ENCODE assay signal across 23 cellular contexts in genomic region chr2:176763111-176763510, GRCh38.
DNase-seq lines count a peak whose midpoint lies in the region; FAIRE-seq and TF ChIP-seq lines count a peak whose summit lies in the region.
"Had no signal": no experiment of that assay in that cellular context is flagged by ENCODE, and none has a peak within 500 bp of the region (broad histone marks: within the 10 kb centered on the region; RNA-seq: fewer than 3 reads in every experiment).

No MANE protein-coding gene starts in this region.

- TF ChIP-seq CTCF in D721Med (IDR thresholded peaks at IDR 0.05; ENCODE audit: insufficient read depth, missing control alignments): no peak
- no peak for TF ChIP-seq CTCF in WERI-Rb-1 (IDR thresholded peaks at IDR 0.05; ENCODE audit: low read depth, low read length)
- no peak for TF ChIP-seq CTCF in nephron (IDR thresholded peaks at IDR 0.05; ENCODE audit: unreplicated experiment in 3 of 3)

- DNase-seq in D721Med (ENCODE audit: insufficient read length, low spot score): peak; percentile 23
- no peak for DNase-seq in WERI-Rb-1
- no peak for DNase-seq in SKM-1 treated with dmso at 0.1 percent for 144 hours (lab: John Stamatoyannopoulos, UW; ENCODE audit: unreplicated experiment)
- DNase-seq in activated effector memory CD4-positive, alpha-beta T cell treated with anti-CD3 and anti-CD28 coated beads, Interleukin-2, amount 50 U/mL, for 16 hours: no peak
- DNase-seq in NCI-H1694 treated with DMSO at 0.1 percent for 48 hours (lab: John Stamatoyannopoulos, UW): no peak
- no peak for DNase-seq in SHP77 treated with DMSO at 0.1 percent for 48 hours (lab: John Stamatoyannopoulos, UW)
- DNase-seq: CD4-positive, alpha-beta T cell; DMS53; EL; IMR-90; Kasumi-1; MG63; NCI-H1048; NCI-H1436; NCI-H2029 treated with DMSO at 0.1 percent for 48 hours; NCI-H510A; NCI-H774; SW 1271; T-helper 2 cell had no signal

- no peaks in the 10 kb centered on the region for H3K36me3 ChIP-seq in HUES6 (ENCODE audit: control insufficient read depth, insufficient read depth, low read length)
- H3K36me3 ChIP-seq in WERI-Rb-1: no peaks in the 10 kb centered on the region
- H3K36me3 ChIP-seq: HAP-1, MG63, SJSA1 had no signal

- no peak overlapping the region for H3K9ac ChIP-seq in HUES6 (ENCODE audit: low read length)

- H3K27ac Mint-ChIP-seq in nephron: peak overlapping the region in 2 of 3 experiments; percentile 30 to 64
- H3K27ac Mint-ChIP-seq: CD4-positive, alpha-beta T cell had no signal

- H3K4me1 Mint-ChIP-seq in nephron: peaks cover 32% of the 10 kb centered on the region

- FAIRE-seq in D721Med (lab: Jason Lieb, UNC): peak; percentile 78

- peaks cover 5% of the 10 kb centered on the region for H3K27me3 Mint-ChIP-seq in nephron (ENCODE audit: low read depth)

- H3K4me3 ChIP-seq in HUES6 (ENCODE audit: low read depth, low read length): no peak overlapping the region
- H3K4me3 ChIP-seq in WERI-Rb-1 (ENCODE audit: low read depth, low read length): no peak overlapping the region
- H3K4me3 ChIP-seq: HAP-1, MG63, SJSA1 had no signal

- H3K27ac ChIP-seq in HUES6 (ENCODE audit: low read depth, low read length) (peak overlapping the region; percentile 20; the same call in 1 of the 2 replicates), WERI-Rb-1 (peak overlapping the region; percentile 17; the same call in 1 of the 2 replicates)
- H3K27ac ChIP-seq: SJSA1 had no signal

- no peaks in the 10 kb centered on the region for H3K36me3 Mint-ChIP-seq in nephron (ENCODE audit: low read depth)

- peaks cover 37% of the 10 kb centered on the region for H3K4me1 ChIP-seq in HUES6 (ENCODE audit: control insufficient read depth, insufficient read depth, low read length)
- H3K4me1 ChIP-seq: SJSA1 had no signal

- H3K27me3 ChIP-seq in HUES6 (ENCODE audit: control insufficient read depth, insufficient read depth, low read length) (no peaks in the 10 kb centered on the region), WERI-Rb-1 (ENCODE audit: insufficient read depth, low read depth, severe bottlenecking) (no peaks in the 10 kb centered on the region)

- no peak overlapping the region for H3K4me3 Mint-ChIP-seq in nephron
- H3K4me3 Mint-ChIP-seq: CD4-positive, alpha-beta T cell had no signal

- H3K9me3 Mint-ChIP-seq in nephron: no peaks in the 10 kb centered on the region
- H3K9me3 Mint-ChIP-seq: CD4-positive, alpha-beta T cell had no signal

- H3K9me3 ChIP-seq in HUES6 (ENCODE audit: control insufficient read depth, insufficient read depth, low read depth, low read length): no peaks in the 10 kb centered on the region
- H3K9me3 ChIP-seq in WERI-Rb-1 (ENCODE audit: severe bottlenecking): no peaks in the 10 kb centered on the region
- H3K9me3 ChIP-seq: HAP-1, MG63, SJSA1 had no signal
